1 cellular context compared by ENCODE assay signal in the genomic region with DNA sequence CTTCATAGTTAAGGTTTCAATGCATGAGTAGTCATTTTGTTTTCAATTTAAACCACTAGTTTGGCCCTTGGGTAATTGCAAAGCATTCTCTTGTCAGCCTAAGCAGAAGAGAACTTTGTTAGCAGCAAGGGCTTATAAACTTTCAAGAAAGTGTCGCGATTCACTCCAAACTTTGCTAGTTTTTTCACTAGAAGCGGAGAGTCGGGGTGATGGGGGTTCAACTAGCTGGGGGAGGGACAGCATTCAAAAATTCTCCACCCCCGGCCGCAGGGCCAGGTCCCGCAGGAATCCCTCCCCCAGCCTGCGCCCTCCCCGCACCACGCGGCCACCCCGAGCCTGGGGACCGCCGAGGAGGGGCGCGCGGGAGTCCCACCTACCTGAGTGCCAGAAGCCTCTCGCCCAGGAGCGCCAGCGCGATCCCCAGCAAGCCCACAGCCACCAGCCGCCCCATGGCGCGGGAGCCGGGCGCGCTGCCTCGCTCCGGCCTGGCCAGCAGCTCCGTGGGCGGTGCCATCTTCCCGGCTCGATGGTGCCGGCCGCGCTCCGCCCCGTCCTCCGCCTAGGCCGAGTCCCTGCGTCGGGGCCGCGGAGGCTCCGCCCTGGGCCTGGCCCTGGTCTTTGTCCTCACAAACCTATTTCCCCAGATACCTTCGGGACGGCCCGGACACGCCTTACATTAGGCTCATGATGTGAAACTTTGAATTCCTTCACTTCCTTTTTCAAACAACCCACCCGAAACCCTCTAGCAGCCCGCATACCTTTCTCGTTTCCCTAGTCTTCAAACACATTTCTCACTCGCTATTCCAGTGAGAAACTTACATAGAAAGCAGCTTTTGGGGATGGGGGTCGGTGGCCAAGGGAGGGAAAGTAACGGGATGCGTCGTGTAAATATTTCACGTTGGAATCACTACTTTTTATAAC.
TF ChIP-seq lines count a peak whose summit lies in the region.

Gene PON2 (minus strand): TSS at position 528 of the 921 bp plus-strand sequence. CDS start 77 bp downstream, at position 451.

TF ChIP-seq in HEK293, 187 proteins besides CTCF, POLR2A, EP300 and RAD21 (continued from another document):
- TF ChIP-seq ZNF664 (tag by site-specific recombination; IDR thresholded peaks at IDR 0.05) (no peak), IKZF3 (tag by site-specific recombination; IDR thresholded peaks at IDR 0.05) (0 out of 2 replicates have a peak, but pooled peaks have one; percentile 9), YY1 (tag by site-specific recombination; IDR thresholded peaks at IDR 0.05) (peak; percentile 72), ZNF146 (tag by site-specific recombination; IDR thresholded peaks at IDR 0.05) (peak; percentile 28; the same call in 1 of the 2 replicates), ZNF629 (tag by site-specific recombination; IDR thresholded peaks at IDR 0.05) (no peak), ZBTB7A (tag by site-specific recombination; IDR thresholded peaks at IDR 0.05; ENCODE audit: low read depth) (no peak), ZXDB (tag by site-specific recombination; IDR thresholded peaks at IDR 0.05) (peak; percentile 58; the same call in 1 of the 2 replicates), ZIC2 (tag by site-specific recombination; IDR thresholded peaks at IDR 0.05) (peak; percentile 48), ZNF777 (tag by site-specific recombination; IDR thresholded peaks at IDR 0.05; ENCODE audit: borderline replicate concordance) (no peak), PRDM6 (tag by site-specific recombination; IDR thresholded peaks at IDR 0.05) (no peak), ZNF223 (tag by site-specific recombination; IDR thresholded peaks at IDR 0.05) (no peak; the same call in none of the 2 replicates)
- TF ChIP-seq, protein P1, sequence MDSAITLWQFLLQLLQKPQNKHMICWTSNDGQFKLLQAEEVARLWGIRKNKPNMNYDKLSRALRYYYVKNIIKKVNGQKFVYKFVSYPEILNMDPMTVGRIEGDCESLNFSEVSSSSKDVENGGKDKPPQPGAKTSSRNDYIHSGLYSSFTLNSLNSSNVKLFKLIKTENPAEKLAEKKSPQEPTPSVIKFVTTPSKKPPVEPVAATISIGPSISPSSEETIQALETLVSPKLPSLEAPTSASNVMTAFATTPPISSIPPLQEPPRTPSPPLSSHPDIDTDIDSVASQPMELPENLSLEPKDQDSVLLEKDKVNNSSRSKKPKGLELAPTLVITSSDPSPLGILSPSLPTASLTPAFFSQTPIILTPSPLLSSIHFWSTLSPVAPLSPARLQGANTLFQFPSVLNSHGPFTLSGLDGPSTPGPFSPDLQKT (IDR thresholded peaks at IDR 0.05; ENCODE audit: borderline replicate concordance, low read depth, low read length), result no peak
